Comparison of ENCODE assay signal across 16 cellular contexts in genomic region chr1:63906053-63906704, GRCh38.
DNase-seq lines count a peak whose midpoint lies in the region; ATAC-seq and TF ChIP-seq lines count a peak whose summit lies in the region.
"Had no signal": no experiment of that assay in that cellular context is flagged by ENCODE, and none has a peak within 500 bp of the region (broad histone marks: within the 10 kb centered on the region; RNA-seq: fewer than 3 reads in every experiment).

No MANE protein-coding gene starts in this region.

- ATAC-seq in GM18868 (IDR thresholded peaks at IDR 0.05; ENCODE audit: unreplicated experiment): no peak

- H3K4me3 ChIP-seq in fibroblast of villous mesenchyme (ENCODE audit: low read depth, low read length): no peak overlapping the region
- H3K4me3 ChIP-seq: heart right ventricle, lung, right atrium auricular region had no signal

- peak; percentile 33 to 75 for DNase-seq in NCI-H524 (lab: John Stamatoyannopoulos, UW)
- no peak for DNase-seq in NCI-H524 treated with DMSO at 0.1 percent for 48 hours (lab: John Stamatoyannopoulos, UW)
- peak; percentile 18 to 64 for DNase-seq in NCI-H526 (lab: John Stamatoyannopoulos, UW)
- DNase-seq in fibroblast of villous mesenchyme (ENCODE audit: low read depth): peak; percentile 58
- DNase-seq in retina: peak; percentile 44
- no peak for DNase-seq in stimulated activated CD4-positive, alpha-beta T cell treated with anti-CD3 and anti-CD28 coated beads, Interleukin-12 subunit alpha, Interleukin-12 subunit beta, amount 100 ng/mL, for 4 hours
- DNase-seq in NCI-H2196 treated with DMSO at 0.1 percent for 48 hours (lab: John Stamatoyannopoulos, UW; ENCODE audit: unreplicated experiment): no peak
- DNase-seq: activated CD4-positive, alpha-beta T cell treated with anti-CD3 and anti-CD28 coated beads, Interleukin-2, amount 50 U/mL, for 1 hour; BE2C; brain microvascular endothelial cell; COR-L47; EL; heart right ventricle had no signal

- TF ChIP-seq CTCF in fibroblast of villous mesenchyme (IDR thresholded peaks at IDR 0.05; ENCODE audit: insufficient read depth, low read depth, low read length): no peak

Comparison
In these comparisons a context has a peak if more than half of its experiments do, and no peak if none do; other contexts are left out.
1. DNase-seq: peak in NCI-H524 (2 of 2), NCI-H526 (2 of 2), fibroblast of villous mesenchyme (single experiment) and retina (single experiment); none in NCI-H524 treated with DMSO at 0.1 percent for 48 hours (single experiment), stimulated activated CD4-positive, alpha-beta T cell treated with anti-CD3 and anti-CD28 coated beads, Interleukin-12 subunit alpha, Interleukin-12 subunit beta, amount 100 ng/mL, for 4 hours (single experiment) and NCI-H2196 treated with DMSO at 0.1 percent for 48 hours (single experiment).